26 cellular contexts compared by ENCODE assay signal in genomic region chr6:158157064-158157764, GRCh38.
"Had no signal": no experiment of that assay in that cellular context is flagged by ENCODE, and none has a peak within 500 bp of the region (broad histone marks: within the 10 kb centered on the region; RNA-seq: fewer than 3 reads in every experiment).

No MANE protein-coding gene starts in this region.

- DNase-seq: activated CD4-positive, alpha-beta T cell treated with anti-CD3 and anti-CD28 coated beads for 36 hours; activated CD4-positive, CD25-positive, alpha-beta regulatory T cell; activated effector memory CD4-positive, alpha-beta T cell treated with Interleukin-2 at 50 U/mL for 16 hours; activated naive CD4-positive, alpha-beta T cell treated with Interleukin-2 at 50 U/mL for 16 hours; aorta; body of pancreas; hippocampal formation; immature natural killer cell; kidney; naive B cell; nephron progenitor cell; pancreas; retina; stimulated activated CD4-positive, alpha-beta T cell treated with anti-CD3 and anti-CD28 coated beads, Interleukin-15, amount 100 ng/mL, for 24 hours; stimulated activated CD4-positive, alpha-beta T cell treated with anti-CD3 and anti-CD28 coated beads, Interleukin-2, amount 100 ng/mL, for 24 hours; stimulated activated naive B cell treated with anti-CD40 and anti-IgM and Interleukin-4, amounts not matched to agents 10 μg/mL and 1 μg/mL and 100 μg/mL, for 72 hours; stomach; thyroid gland; upper lobe of left lung had no signal

- H3K27ac ChIP-seq: body of pancreas, coronary artery, gastroesophageal sphincter, neutrophil, pancreas, prostate gland, stomach, thyroid gland, upper lobe of left lung, vagina had no signal

- H3K36me3 ChIP-seq: neutrophil, prostate gland, thyroid gland had no signal

- H3K4me3 ChIP-seq: body of pancreas, coronary artery, gastroesophageal sphincter, pancreas, prostate gland, smooth muscle cell, stomach, thyroid gland, upper lobe of left lung, vagina had no signal

- ATAC-seq: activated CD4-positive, alpha-beta T cell treated with anti-CD3 and anti-CD28 coated beads for 36 hours; body of pancreas; gastroesophageal sphincter; pancreas; stimulated activated naive B cell treated with anti-CD40 and anti-IgM and Interleukin-4, amounts not matched to agents 10 μg/mL and 1 μg/mL and 100 μg/mL, for 72 hours had no signal

- H3K9me3 ChIP-seq: body of pancreas, gastroesophageal sphincter, neutrophil, pancreas, prostate gland, stomach, thyroid gland, upper lobe of left lung, vagina had no signal

- H3K27me3 ChIP-seq: body of pancreas, gastroesophageal sphincter, neutrophil, pancreas, stomach, thyroid gland, upper lobe of left lung, vagina had no signal

- H3K4me2 ChIP-seq: smooth muscle cell had no signal

- H3K4me1 ChIP-seq: body of pancreas, pancreas, prostate gland, thyroid gland, vagina had no signal

- FAIRE-seq: endothelial cell of umbilical vein had no signal
